In genomic region chr12:19834596-19834995, GRCh38 we compare ENCODE assay signal across 1 cellular context.
TF ChIP-seq lines count a peak whose summit lies in the region.

No MANE protein-coding gene starts in this region.

TF ChIP-seq in IMR-90, 13 proteins besides CTCF, POLR2A, EP300 and RAD21 (continued from another document):
- no peak for TF ChIP-seq RFX5 (IDR thresholded peaks at IDR 0.05; ENCODE audit: low read depth, low read length)
- no peak for TF ChIP-seq RCOR1 (IDR thresholded peaks at IDR 0.05; ENCODE audit: insufficient replicate concordance, low read length)
- TF ChIP-seq MAZ (IDR thresholded peaks at IDR 0.05; ENCODE audit: borderline replicate concordance, low read depth, low read length) = no peak
- TF ChIP-seq BHLHE40 (IDR thresholded peaks at IDR 0.05; ENCODE audit: low read depth, low read length) = no peak
- TF ChIP-seq SMC3 (IDR thresholded peaks at IDR 0.05; ENCODE audit: low read depth, low read length) = no peak
